ENCODE assay signal across 8 cellular contexts in genomic region chr7:101542527-101543241, GRCh38.
A peak's percentile ranks its signal among the peaks of the same experiment; 100 is the strongest.
DNase-seq lines count a peak whose midpoint lies in the region; ATAC-seq and TF ChIP-seq lines count a peak whose summit lies in the region.

No MANE protein-coding gene starts in this region.

- peaks cover 2% of the 10 kb centered on the region for H3K27me3 Mint-ChIP-seq in T-helper 17 cell

- peaks cover 3% of the 10 kb centered on the region; the same call in 1 of the 2 replicates for H3K4me1 ChIP-seq in DND-41 (ENCODE audit: insufficient read depth, low read length)

- peak; percentile 65 for ATAC-seq in DND-41 (ENCODE audit: insufficient read depth, low read depth)
- ATAC-seq in T-helper 17 cell: peak; percentile 59
- no peak for ATAC-seq in HG02938 (IDR thresholded peaks at IDR 0.05; ENCODE audit: unreplicated experiment)
- no peak for ATAC-seq in HG02884 (IDR thresholded peaks at IDR 0.05; ENCODE audit: unreplicated experiment)

- DNase-seq in DND-41: peak; percentile 72
- DNase-seq in LNCaP clone FGC (ENCODE audit: low read depth): no peak
- peak; percentile 46 to 72 (median 50) for DNase-seq in T-helper 17 cell
- peak in 39 of 56 donors; percentile 4 to 79 (median 24) for DNase-seq in amygdala (lab: John Stamatoyannopoulos, UW)
- DNase-seq in iPS-NIHi11 (ENCODE audit: low spot score): peak; percentile 83
- peak; percentile 48 to 56 for DNase-seq in stimulated activated CD4-positive, alpha-beta T cell treated with anti-CD3 and anti-CD28 coated beads, Interleukin-15, amount 100 ng/mL, for 1 hour (ENCODE audit: low read depth in 1 of 2, low spot score in 1 of 2)

- H3K4me1 Mint-ChIP-seq in T-helper 17 cell: peaks cover 4% of the 10 kb centered on the region

- H2AFZ ChIP-seq in DND-41 (ENCODE audit: low read depth, low read length): no peak overlapping the region

- TF ChIP-seq CTCF in DND-41 (IDR thresholded peaks at IDR 0.05; ENCODE audit: borderline replicate concordance, extremely low read depth, low read length, poor library complexity, severe bottlenecking) (peak; percentile 96), LNCaP clone FGC (IDR thresholded peaks at IDR 0.05; ENCODE audit: control insufficient read depth, extremely low read depth, insufficient read depth) (peak; percentile 91)

- no peaks in the 10 kb centered on the region for H3K36me3 ChIP-seq in DND-41 (ENCODE audit: insufficient read depth, low read length)

- H3K36me3 Mint-ChIP-seq in T-helper 17 cell (ENCODE audit: low read depth): no peaks in the 10 kb centered on the region

- H4K20me1 ChIP-seq in DND-41 (ENCODE audit: insufficient read depth, low read length): peaks cover 6% of the 10 kb centered on the region; the same call in 1 of the 2 replicates

- H3K4me2 ChIP-seq in DND-41 (ENCODE audit: insufficient read depth, low read length): no peak overlapping the region

- H3K27me3 ChIP-seq in DND-41 (ENCODE audit: insufficient read depth, low read length, poor library complexity): no peaks in the 10 kb centered on the region

- H3K9ac ChIP-seq in DND-41 (ENCODE audit: low read depth, low read length): no peak overlapping the region

- H3K27ac ChIP-seq in DND-41 (ENCODE audit: low read length): no peak overlapping the region

- H3K4me3 Mint-ChIP-seq in T-helper 17 cell: no peak overlapping the region

- H3K4me3 ChIP-seq in DND-41 (ENCODE audit: low read depth in 1 of 2, low read length in 2 of 2) (no peak overlapping the region), LNCaP clone FGC (ENCODE audit: low read depth, low read length) (no peak overlapping the region)

- H3K27ac Mint-ChIP-seq in T-helper 17 cell: no peak overlapping the region

- no peaks in the 10 kb centered on the region for H3K9me3 ChIP-seq in DND-41 (ENCODE audit: insufficient read depth, low read length, severe bottlenecking)
- H3K9me3 ChIP-seq in T-helper 17 cell (ENCODE audit: control insufficient read depth, low read length, poor library complexity, severe bottlenecking): no peaks in the 10 kb centered on the region

- H3K79me2 ChIP-seq in DND-41 (ENCODE audit: insufficient read depth, low read length): no peaks in the 10 kb centered on the region

Comparison
In these comparisons a context has a peak if more than half of its experiments do, and no peak if none do; other contexts are left out.
1. ATAC-seq: peak in DND-41 (single experiment) and T-helper 17 cell (single experiment); none in HG02938 (single experiment) and HG02884 (single experiment).